Comparison of ENCODE assay signal across 21 cellular contexts in genomic region chr2:88698027-88698413, GRCh38. TPM values are rescaled to one million over a fixed set of nuclear protein-coding genes. Genes with fewer than 3 reads are reported as not detected.
A peak's percentile ranks its signal among the peaks of the same experiment; 100 is the strongest.
DNase-seq lines count a peak whose midpoint lies in the region; ATAC-seq, FAIRE-seq and TF ChIP-seq lines count a peak whose summit lies in the region.
"Had no signal": no experiment of that assay in that cellular context is flagged by ENCODE, and none has a peak within 500 bp of the region (broad histone marks: within the 10 kb centered on the region; RNA-seq: fewer than 3 reads in every experiment).

No MANE protein-coding gene starts in this region.

- H3K27ac Mint-ChIP-seq in activated naive CD4-positive, alpha-beta T cell treated with anti-CD3 and anti-CD28 coated beads, Interleukin-2, amount 50 U/mL, for 24 hours = peak overlapping the region; percentile 57
- H3K27ac Mint-ChIP-seq: activated T-helper 2 cell treated with anti-CD3 and anti-CD28 coated beads, Interferon-gamma antibody, Interleukin-2, Interleukin-4, amounts not matched to agents 10 μg/mL and 5 μg/mL and 100 μg/mL, durations not matched to agents 14 hours and 24 hours and 36 hours had no signal

- H3K9me3 Mint-ChIP-seq in activated naive CD4-positive, alpha-beta T cell treated with anti-CD3 and anti-CD28 coated beads, Interleukin-2, amount 50 U/mL, for 24 hours = no peaks in the 10 kb centered on the region
- H3K9me3 Mint-ChIP-seq: activated T-helper 2 cell treated with anti-CD3 and anti-CD28 coated beads, Interferon-gamma antibody, Interleukin-2, Interleukin-4, amounts not matched to agents 10 μg/mL and 5 μg/mL and 100 μg/mL, durations not matched to agents 14 hours and 24 hours and 36 hours had no signal

- no peak for ATAC-seq in upper lobe of right lung
- ATAC-seq in HG02840 (IDR thresholded peaks at IDR 0.05; ENCODE audit: low FRiP score, unreplicated experiment) = no peak
- ATAC-seq: A549, PC-3 had no signal

- peak overlapping the region; percentile 62 for H3K4me3 Mint-ChIP-seq in activated naive CD4-positive, alpha-beta T cell treated with anti-CD3 and anti-CD28 coated beads, Interleukin-2, amount 50 U/mL, for 24 hours
- H3K4me3 Mint-ChIP-seq: naive B cell had no signal

- no peak for FAIRE-seq in GM19239 (lab: Jason Lieb, UNC)
- FAIRE-seq: A549, GM12892 had no signal

- H3K27me3 ChIP-seq in mucosa of rectum (ENCODE audit: control insufficient read depth in 2 of 2, insufficient read depth in 2 of 2, low read length in 2 of 2) (no peaks in the 10 kb centered on the region), upper lobe of right lung (no peaks in the 10 kb centered on the region)
- H3K27me3 ChIP-seq: BLaER1 treated with 17β-estradiol and CSF1 and Interleukin-3, amounts not matched to agents 10 nM and 100 nM; esophagus squamous epithelium; SJCRH30 had no signal

- no peaks in the 10 kb centered on the region for H3K27me3 Mint-ChIP-seq in activated naive CD4-positive, alpha-beta T cell treated with anti-CD3 and anti-CD28 coated beads, Interleukin-2, amount 50 U/mL, for 24 hours
- H3K27me3 Mint-ChIP-seq: naive B cell had no signal

- peaks cover 31% of the 10 kb centered on the region in 2 donors for H3K4me1 ChIP-seq in mucosa of rectum (ENCODE audit: control insufficient read depth in 2 of 2, insufficient read depth in 2 of 2, low read length in 2 of 2)
- peaks cover 7% of the 10 kb centered on the region for H3K4me1 ChIP-seq in upper lobe of right lung
- H3K4me1 ChIP-seq: SJCRH30 had no signal

- H3K9me3 ChIP-seq in mucosa of rectum (ENCODE audit: control insufficient read depth in 2 of 2, low read length in 2 of 2) (no peaks in the 10 kb centered on the region), upper lobe of right lung (no peaks in the 10 kb centered on the region)
- H3K9me3 ChIP-seq: A549, esophagus squamous epithelium, SJCRH30, thoracic aorta had no signal

- intact Hi-C loops in upper lobe of right lung (cut with DNase I) = no loop called here

- H3K4me3 ChIP-seq in mucosa of rectum (ENCODE audit: low read length in 2 of 2) (no peak overlapping the region), upper lobe of right lung (no peak overlapping the region)
- H3K4me3 ChIP-seq: A549; BLaER1 treated with 17β-estradiol and CSF1 and Interleukin-3, amounts not matched to agents 10 nM and 100 nM; esophagus squamous epithelium; SJCRH30; thoracic aorta had no signal

- H3K27ac ChIP-seq in VCaP (peak overlapping the region; percentile 49; the same call in 1 of the 2 replicates), mucosa of rectum (ENCODE audit: low read depth in 2 of 2, low read length in 2 of 2) (peak overlapping the region; percentile 86 to 90), upper lobe of right lung (peak overlapping the region; percentile 42)
- H3K27ac ChIP-seq: A549; BLaER1 treated with 17β-estradiol and CSF1 and Interleukin-3, amounts not matched to agents 10 nM and 100 nM; SJCRH30; thoracic aorta had no signal

- DNase-seq in activated naive CD4-positive, alpha-beta T cell treated with anti-CD3 and anti-CD28 coated beads, Interleukin-2, amount 50 U/mL, for 16 hours = no peak
- DNase-seq in upper lobe of right lung (no peak), GM19239 (ENCODE audit: insufficient read length, low spot score) (no peak)
- DNase-seq in activated CD4-positive, CD25-positive, alpha-beta regulatory T cell treated with anti-CD3 and anti-CD28 coated beads, Interleukin-2, amount 50 U/mL, for 72 hours = no peak
- DNase-seq: amniotic stem cell; DMS53; esophagus squamous epithelium; naive B cell; NCI-H524; PC-3; SJCRH30; stimulated activated CD4-positive, alpha-beta T cell treated with anti-CD3 and anti-CD28 coated beads, Interleukin-12 subunit alpha, Interleukin-12 subunit beta, amount 100 ng/mL, for 4 hours had no signal

- TF ChIP-seq CTCF in VCaP (conservative IDR thresholded peaks at IDR 0.05) = no peak
- TF ChIP-seq CTCF in upper lobe of right lung (IDR thresholded peaks at IDR 0.05) = no peak

- H3K36me3 ChIP-seq in mucosa of rectum (ENCODE audit: control insufficient read depth in 2 of 2, insufficient read depth in 2 of 2, low read length in 2 of 2) (peaks cover 7 to 16% of the 10 kb centered on the region in 2 donors), upper lobe of right lung (peaks cover 15% of the 10 kb centered on the region)

- H3K4me1 Mint-ChIP-seq in activated naive CD4-positive, alpha-beta T cell treated with anti-CD3 and anti-CD28 coated beads, Interleukin-2, amount 50 U/mL, for 24 hours = peaks cover 58% of the 10 kb centered on the region

- peaks cover 17% of the 10 kb centered on the region for H3K36me3 Mint-ChIP-seq in activated naive CD4-positive, alpha-beta T cell treated with anti-CD3 and anti-CD28 coated beads, Interleukin-2, amount 50 U/mL, for 24 hours

- no peak overlapping the region for H3K9ac ChIP-seq in mucosa of rectum (ENCODE audit: low read depth in 1 of 2, low read length in 2 of 2)
- H3K9ac ChIP-seq: BLaER1 treated with 17β-estradiol and CSF1 and Interleukin-3, amounts not matched to agents 10 nM and 100 nM had no signal

RNA-seq across cellular contexts. Expression of gene RPIA, which starts 6.5 kb away (rescaled TPM):
- 17.5 TPM for total RNA-seq in upper lobe of right lung
